Comparison of ENCODE assay signal across 13 cellular contexts in genomic region chr5:93378073-93378472, GRCh38.
DNase-seq lines count a peak whose midpoint lies in the region; ATAC-seq and TF ChIP-seq lines count a peak whose summit lies in the region.
"Had no signal": no experiment of that assay in that cellular context is flagged by ENCODE, and none has a peak within 500 bp of the region (broad histone marks: within the 10 kb centered on the region; RNA-seq: fewer than 3 reads in every experiment).

No MANE protein-coding gene starts in this region.

- H4K20me1 ChIP-seq in SK-N-SH (ENCODE audit: insufficient read depth): no peaks in the 10 kb centered on the region

- 20% methylated on average over 2 of the region's 2 CpGs for WGBS in SK-N-SH (ENCODE audit: low lambda C conversion rate)

- H3K9ac ChIP-seq in SK-N-SH: no peak overlapping the region

- H3K4me1 ChIP-seq in SK-N-SH (ENCODE audit: control insufficient read depth in 1 of 2, insufficient read depth in 2 of 2, low read depth in 1 of 2, low read length in 1 of 2): no peaks in the 10 kb centered on the region
- H3K4me1 ChIP-seq: adrenal gland, vagina had no signal

- no peaks in the 10 kb centered on the region for H3K9me2 ChIP-seq in SK-N-SH

- H3K4me3 ChIP-seq in SK-N-SH (ENCODE audit: low read depth in 2 of 2, low read length in 1 of 2): no peak overlapping the region
- H3K4me3 ChIP-seq: adrenal gland, vagina had no signal

- intact Hi-C loops in activated T-helper 2 cell treated with anti-CD3 and anti-CD28 coated beads, Interferon-gamma antibody, Interleukin-2, Interleukin-4, amounts not matched to agents 10 μg/mL and 5 μg/mL and 100 μg/mL, durations not matched to agents 14 hours and 24 hours and 36 hours (cut with micrococcal nuclease): no loop called here

- H3K27ac ChIP-seq in SK-N-SH (ENCODE audit: low read depth in 2 of 2, low read length in 1 of 2): peak overlapping the region in 1 of 2 experiments; percentile 8; a peak in 1 of 4 replicates
- H3K27ac ChIP-seq: adrenal gland, vagina had no signal

- CTCF ChIA-PET in SK-N-SH (lab: Yijun Ruan, JAX): no interaction called here

- TF ChIP-seq EP300 in SK-N-SH (IDR thresholded peaks at IDR 0.05; ENCODE audit: borderline replicate concordance in 1 of 2, low read depth in 1 of 2, low read length in 1 of 2): peak in 1 of 2 experiments; percentile 33; a peak in 1 of 4 replicates

- H3K4me1 Mint-ChIP-seq in activated T-helper 2 cell treated with anti-CD3 and anti-CD28 coated beads, Interferon-gamma antibody, Interleukin-2, Interleukin-4, amounts not matched to agents 10 μg/mL and 5 μg/mL and 100 μg/mL, durations not matched to agents 14 hours and 24 hours and 36 hours (ENCODE audit: low read depth): no peaks in the 10 kb centered on the region
- H3K4me1 Mint-ChIP-seq: immature natural killer cell; naive thymus-derived CD4-positive, alpha-beta T cell had no signal

- no peaks in the 10 kb centered on the region for H3K27me3 ChIP-seq in SK-N-SH (ENCODE audit: insufficient read depth)
- H3K27me3 ChIP-seq: adrenal gland, vagina had no signal

- no peak overlapping the region for H3K27ac Mint-ChIP-seq in activated T-helper 2 cell treated with anti-CD3 and anti-CD28 coated beads, Interferon-gamma antibody, Interleukin-2, Interleukin-4, amounts not matched to agents 10 μg/mL and 5 μg/mL and 100 μg/mL, durations not matched to agents 14 hours and 24 hours and 36 hours
- H3K27ac Mint-ChIP-seq: immature natural killer cell; naive thymus-derived CD4-positive, alpha-beta T cell had no signal

- H3K36me3 ChIP-seq in SK-N-SH (replicated peaks in 1 of 2; ENCODE audit: control insufficient read depth in 1 of 2, insufficient read depth in 2 of 2, low read length in 1 of 2): no peaks in the 10 kb centered on the region
- H3K36me3 ChIP-seq: adrenal gland, vagina had no signal

- POLR2A ChIA-PET in SK-N-SH (lab: Yijun Ruan, JAX): no interaction called here

- TF ChIP-seq CTCF in SK-N-SH (IDR thresholded peaks at IDR 0.05): no peak

- no peaks in the 10 kb centered on the region for H3K9me3 ChIP-seq in SK-N-SH
- H3K9me3 ChIP-seq: adrenal gland, vagina had no signal

- no peak overlapping the region for H2AFZ ChIP-seq in SK-N-SH (ENCODE audit: low read depth)

- H3K4me3 Mint-ChIP-seq in activated T-helper 2 cell treated with anti-CD3 and anti-CD28 coated beads, Interferon-gamma antibody, Interleukin-2, Interleukin-4, amounts not matched to agents 10 μg/mL and 5 μg/mL and 100 μg/mL, durations not matched to agents 14 hours and 24 hours and 36 hours (ENCODE audit: low read depth): no peak overlapping the region
- H3K4me3 Mint-ChIP-seq: immature natural killer cell; naive thymus-derived CD4-positive, alpha-beta T cell had no signal

- DNase-seq in DMS153 (lab: John Stamatoyannopoulos, UW): peak; percentile 67
- DNase-seq in M059J (ENCODE audit: low read depth): peak; percentile 83
- no peak for DNase-seq in SK-N-SH
- DNase-seq in glomerular visceral epithelial cell (ENCODE audit: extremely low spot score): peak; percentile 13
- no peak for DNase-seq in NOMO-1 treated with dmso at 0.1 percent for 144 hours (lab: John Stamatoyannopoulos, UW; ENCODE audit: unreplicated experiment)
- no peak for DNase-seq in activated T-helper 2 cell treated with anti-CD3 and anti-CD28 coated beads, Interferon-gamma antibody, Interleukin-2, Interleukin-4, amounts not matched to agents 10 μg/mL and 5 μg/mL and 100 μg/mL, durations not matched to agents 14 hours and 24 hours and 36 hours (ENCODE audit: low spot score)
- DNase-seq in activated naive CD4-positive, alpha-beta T cell treated with anti-CD3 and anti-CD28 coated beads, Interleukin-2, amount 50 U/mL, for 16 hours: no peak
- DNase-seq: adrenal gland; immature natural killer cell; naive thymus-derived CD4-positive, alpha-beta T cell; RPMI8226 had no signal

- no peak overlapping the region for H3K4me2 ChIP-seq in SK-N-SH

- no peaks in the 10 kb centered on the region for H3K36me3 Mint-ChIP-seq in activated T-helper 2 cell treated with anti-CD3 and anti-CD28 coated beads, Interferon-gamma antibody, Interleukin-2, Interleukin-4, amounts not matched to agents 10 μg/mL and 5 μg/mL and 100 μg/mL, durations not matched to agents 14 hours and 24 hours and 36 hours (ENCODE audit: low read depth)
- H3K36me3 Mint-ChIP-seq: immature natural killer cell; naive thymus-derived CD4-positive, alpha-beta T cell had no signal

- H3F3A ChIP-seq in SK-N-SH (replicated peaks; ENCODE audit: insufficient read depth): no peaks in the 10 kb centered on the region

- TF ChIP-seq RAD21 in SK-N-SH (IDR thresholded peaks at IDR 0.05; ENCODE audit: low read length): no peak

- no peak for ATAC-seq in HG02973 (IDR thresholded peaks at IDR 0.05; ENCODE audit: unreplicated experiment)
- ATAC-seq: naive thymus-derived CD4-positive, alpha-beta T cell had no signal

- H3K27me3 Mint-ChIP-seq in activated T-helper 2 cell treated with anti-CD3 and anti-CD28 coated beads, Interferon-gamma antibody, Interleukin-2, Interleukin-4, amounts not matched to agents 10 μg/mL and 5 μg/mL and 100 μg/mL, durations not matched to agents 14 hours and 24 hours and 36 hours (ENCODE audit: low read depth): no peaks in the 10 kb centered on the region

- no peaks in the 10 kb centered on the region for H3K79me2 ChIP-seq in SK-N-SH (ENCODE audit: insufficient read depth)

- H3K9me3 Mint-ChIP-seq in activated T-helper 2 cell treated with anti-CD3 and anti-CD28 coated beads, Interferon-gamma antibody, Interleukin-2, Interleukin-4, amounts not matched to agents 10 μg/mL and 5 μg/mL and 100 μg/mL, durations not matched to agents 14 hours and 24 hours and 36 hours: peaks cover 5% of the 10 kb centered on the region

TF ChIP-seq in SK-N-SH, 30 proteins besides CTCF, POLR2A, EP300 and RAD21:
- TF ChIP-seq ELF1 (IDR thresholded peaks at IDR 0.05): no peak
- no peak for TF ChIP-seq FOXM1 (IDR thresholded peaks at IDR 0.05; ENCODE audit: low read depth)
- TF ChIP-seq USF2 (IDR thresholded peaks at IDR 0.05; ENCODE audit: borderline replicate concordance, low read depth, low read length): no peak
- no peak for TF ChIP-seq YY1 (IDR thresholded peaks at IDR 0.05; ENCODE audit: low read depth)
- no peak for TF ChIP-seq MXI1 (IDR thresholded peaks at IDR 0.05; ENCODE audit: low read depth, low read length)
- TF ChIP-seq TCF12 (IDR thresholded peaks at IDR 0.05): peak; percentile 13; the same call in 1 of the 2 replicates
- no peak for TF ChIP-seq MAX (IDR thresholded peaks at IDR 0.05; ENCODE audit: low read depth)

Comparison
In these comparisons a context has a peak if more than half of its experiments do, and no peak if none do; other contexts are left out.
1. DNase-seq: peak in DMS153 (single experiment), M059J (single experiment) and glomerular visceral epithelial cell (single experiment); none in SK-N-SH (single experiment), NOMO-1 treated with dmso at 0.1 percent for 144 hours (single experiment), activated T-helper 2 cell treated with anti-CD3 and anti-CD28 coated beads, Interferon-gamma antibody, Interleukin-2, Interleukin-4, amounts not matched to agents 10 μg/mL and 5 μg/mL and 100 μg/mL, durations not matched to agents 14 hours and 24 hours and 36 hours (single experiment) and activated naive CD4-positive, alpha-beta T cell treated with anti-CD3 and anti-CD28 coated beads, Interleukin-2, amount 50 U/mL, for 16 hours (single experiment).